ENCODE assay signal across 19 cellular contexts in genomic region chr12:119857036-119857435, GRCh38.
"Had no signal": no experiment of that assay in that cellular context is flagged by ENCODE, and none has a peak within 500 bp of the region (broad histone marks: within the 10 kb centered on the region; RNA-seq: fewer than 3 reads in every experiment).

No MANE protein-coding gene starts in this region.

- H3K36me3 ChIP-seq: brain microvascular endothelial cell, colonic mucosa, esophagus muscularis mucosa, left lung, ovary, prostate gland, thoracic aorta, vagina had no signal

- H3K4me3 ChIP-seq: colonic mucosa, esophagus muscularis mucosa, hepatocyte, left lung, ovary, prostate gland, thoracic aorta, vagina had no signal

- H3K79me2 ChIP-seq: hepatocyte had no signal

- H3K27me3 ChIP-seq: brain microvascular endothelial cell, colonic mucosa, esophagus muscularis mucosa, hepatocyte, left lung, ovary, vagina had no signal

- H3K27ac ChIP-seq: brain microvascular endothelial cell, colonic mucosa, esophagus muscularis mucosa, hepatocyte, left lung, ovary, prostate gland, thoracic aorta, vagina had no signal

- H3K9me3 ChIP-seq: colonic mucosa, esophagus muscularis mucosa, left lung, ovary, prostate gland, thoracic aorta, vagina had no signal

- H3K4me1 ChIP-seq: colonic mucosa, esophagus muscularis mucosa, left lung, prostate gland, vagina had no signal

- H2AFZ ChIP-seq: hepatocyte had no signal

- DNase-seq: activated CD4-positive, alpha-beta memory T cell treated with anti-CD3 and anti-CD28 coated beads for 36 hours; activated CD4-positive, alpha-beta T cell treated with anti-CD3 and anti-CD28 coated beads for 1 hour; activated effector memory CD4-positive, alpha-beta T cell treated with Interleukin-2 at 50 U/mL for 16 hours; activated T-cell treated with anti-CD3 and anti-CD28 coated beads, Interleukin-2, amount 50 U/mL, for 72 hours; aorta; brain microvascular endothelial cell; central memory CD4-positive, alpha-beta T cell; colonic mucosa; glutamatergic neuron; immature natural killer cell; left lung; ovary; stimulated activated CD4-positive, alpha-beta T cell treated with anti-CD3 and anti-CD28 coated beads, Interleukin-4, amount 100 ng/mL, for 1 hour; stimulated activated naive CD4-positive, alpha-beta T cell treated with Interleukin-2 at 50 U/mL for 16 hours had no signal

- H3K4me2 ChIP-seq: hepatocyte had no signal

- ATAC-seq: activated T-cell treated with anti-CD3 and anti-CD28 coated beads, Interleukin-2, amount 50 U/mL, for 72 hours; left lung had no signal
